ENCODE assay signal across 18 cellular contexts in the genomic region with DNA sequence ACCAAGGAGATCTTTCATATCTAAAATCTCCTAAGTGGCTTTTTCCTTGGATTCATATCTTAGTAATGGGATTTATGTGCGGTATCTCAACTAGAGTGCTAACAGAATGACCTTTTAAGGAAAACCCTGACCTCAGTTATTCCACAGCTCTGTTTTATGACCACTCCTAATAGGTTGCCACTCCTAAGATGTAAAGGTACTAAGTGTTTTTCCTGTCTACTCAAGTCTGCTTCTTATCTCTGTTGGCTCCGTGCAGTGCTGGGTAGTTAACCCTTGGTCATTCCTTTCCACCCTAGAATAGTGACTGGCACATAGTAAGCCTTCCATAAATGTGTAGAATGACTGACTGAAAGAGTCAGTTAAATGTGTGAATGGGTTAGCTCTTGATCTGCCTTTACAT.
"Had no signal": no experiment of that assay in that cellular context is flagged by ENCODE, and none has a peak within 500 bp of the region (broad histone marks: within the 10 kb centered on the region; RNA-seq: fewer than 3 reads in every experiment).

No MANE protein-coding gene starts in this region.

- DNase-seq: activated CD4-positive, alpha-beta T cell treated with anti-CD3 and anti-CD28 coated beads, Interleukin-2, amount 50 U/mL, for 4 hours; activated naive CD4-positive, alpha-beta T cell treated with anti-CD3 and anti-CD28 coated beads, Interleukin-2, amount 50 U/mL, for 16 hours; central memory CD4-positive, alpha-beta T cell; colonic mucosa; esophagus squamous epithelium; foreskin fibroblast; nephron progenitor cell; stimulated activated CD4-positive, alpha-beta T cell treated with anti-CD3 and anti-CD28 coated beads, Interleukin-4, amount 100 ng/mL, for 24 hours; stimulated activated CD8-positive, alpha-beta memory T cell treated with anti-CD3 and anti-CD28 coated beads, Interleukin-4, amount 100 ng/mL, for 48 hours; stimulated activated naive CD8-positive, alpha-beta T cell treated with anti-CD3 and anti-CD28 coated beads, Interleukin-15, amount 100 ng/mL, for 72 hours had no signal

- ATAC-seq: activated CD4-positive, CD25-positive, alpha-beta regulatory T cell treated with anti-CD3 and anti-CD28 coated beads, Interleukin-2, amount 50 U/mL, for 24 hours; stimulated activated naive CD8-positive, alpha-beta T cell treated with anti-CD3 and anti-CD28 coated beads, Interleukin-15, amount 100 ng/mL, for 72 hours had no signal

- H3K4me1 Mint-ChIP-seq: brain had no signal

- H3K4me3 Mint-ChIP-seq: brain; nephron progenitor cell; stimulated activated naive CD8-positive, alpha-beta T cell treated with anti-CD3 and anti-CD28 coated beads, Interleukin-15, amount 100 ng/mL, for 72 hours; type B pancreatic cell had no signal

- H3K4me3 ChIP-seq: colonic mucosa, esophagus squamous epithelium, right atrium auricular region, skin epidermis had no signal

- H3K4me1 ChIP-seq: colonic mucosa, esophagus squamous epithelium, right atrium auricular region had no signal

- H3K36me3 ChIP-seq: colonic mucosa, esophagus squamous epithelium, right atrium auricular region had no signal

- H3K27ac ChIP-seq: colonic mucosa, esophagus squamous epithelium, right atrium auricular region, skin epidermis had no signal

- H3K27me3 Mint-ChIP-seq: stimulated activated naive CD8-positive, alpha-beta T cell treated with anti-CD3 and anti-CD28 coated beads, Interleukin-15, amount 100 ng/mL, for 72 hours had no signal

- H3K9me3 ChIP-seq: colonic mucosa, esophagus squamous epithelium, right atrium auricular region had no signal

- H3K9me3 Mint-ChIP-seq: activated T-helper 2 cell treated with anti-CD3 and anti-CD28 coated beads, Interferon-gamma antibody, Interleukin-2, Interleukin-4, amounts not matched to agents 10 μg/mL and 5 μg/mL and 100 μg/mL, durations not matched to agents 14 hours and 24 hours and 36 hours; nephron progenitor cell; stimulated activated naive CD8-positive, alpha-beta T cell treated with anti-CD3 and anti-CD28 coated beads, Interleukin-15, amount 100 ng/mL, for 72 hours had no signal

- H3K27ac Mint-ChIP-seq: activated T-helper 2 cell treated with anti-CD3 and anti-CD28 coated beads, Interferon-gamma antibody, Interleukin-2, Interleukin-4, amounts not matched to agents 10 μg/mL and 5 μg/mL and 100 μg/mL, durations not matched to agents 14 hours and 24 hours and 36 hours; brain; nephron progenitor cell; progenitor cell of endocrine pancreas; stimulated activated naive CD8-positive, alpha-beta T cell treated with anti-CD3 and anti-CD28 coated beads, Interleukin-15, amount 100 ng/mL, for 72 hours; type B pancreatic cell had no signal

- FAIRE-seq: TTC549 had no signal

- H3K27me3 ChIP-seq: colonic mucosa, esophagus squamous epithelium, right atrium auricular region had no signal
